15 cellular contexts compared by ENCODE assay signal in genomic region chr15:71333839-71334238, GRCh38.
DNase-seq lines count a peak whose midpoint lies in the region; ATAC-seq and TF ChIP-seq lines count a peak whose summit lies in the region.
"Had no signal": no experiment of that assay in that cellular context is flagged by ENCODE, and none has a peak within 500 bp of the region (broad histone marks: within the 10 kb centered on the region; RNA-seq: fewer than 3 reads in every experiment).

No MANE protein-coding gene starts in this region.

- no peak overlapping the region for H3K23ac ChIP-seq in mesenchymal stem cell (ENCODE audit: low read length in 2 of 2)

- peak overlapping the region; percentile 49 for H3K9ac ChIP-seq in mesenchymal stem cell (ENCODE audit: low read length)
- H3K9ac ChIP-seq: BLaER1 treated with 17β-estradiol and CSF1 and Interleukin-3, amounts not matched to agents 10 nM and 100 nM had no signal

- no peak overlapping the region for H2AFZ ChIP-seq in mesenchymal stem cell (ENCODE audit: low read depth, low read length)

- TF ChIP-seq CTCF in ascending aorta (IDR thresholded peaks at IDR 0.05) = no peak

- no peak overlapping the region for H4K91ac ChIP-seq in mesenchymal stem cell (ENCODE audit: low read length)

- H3K36me3 ChIP-seq in ascending aorta (no peaks in the 10 kb centered on the region), mesenchymal stem cell (ENCODE audit: control insufficient read depth in 1 of 2, insufficient read depth in 2 of 2, low read depth in 1 of 2, low read length in 2 of 2) (peaks cover 0 to 6% of the 10 kb centered on the region in 2 experiments)
- H3K36me3 ChIP-seq: BLaER1 treated with 17β-estradiol and CSF1 and Interleukin-3, amounts not matched to agents 10 nM and 100 nM; ovary had no signal

- H3K4me1 ChIP-seq in ascending aorta (peaks cover 5 to 58% of the 10 kb centered on the region in 2 donors), mesenchymal stem cell (ENCODE audit: control insufficient read depth, insufficient read depth, low read depth, low read length) (peaks cover 15% of the 10 kb centered on the region)
- H3K4me1 ChIP-seq: BLaER1 treated with 17β-estradiol and CSF1 and Interleukin-3, amounts not matched to agents 10 nM and 100 nM had no signal

- H3K27me3 ChIP-seq in ascending aorta (no peaks in the 10 kb centered on the region), mesenchymal stem cell (ENCODE audit: control insufficient read depth in 1 of 2, insufficient read depth in 1 of 2, low read length in 2 of 2) (no peaks in the 10 kb centered on the region)
- H3K27me3 ChIP-seq: BLaER1 treated with 17β-estradiol and CSF1 and Interleukin-3, amounts not matched to agents 10 nM and 100 nM; ovary had no signal

- H4K8ac ChIP-seq in mesenchymal stem cell (ENCODE audit: low read length) = no peak overlapping the region

- no peak overlapping the region for H2BK120ac ChIP-seq in mesenchymal stem cell (ENCODE audit: low read depth, low read length)

- no peak overlapping the region for H2BK15ac ChIP-seq in mesenchymal stem cell (ENCODE audit: low read depth, poor library complexity, severe bottlenecking)

- no peak overlapping the region for H3K18ac ChIP-seq in mesenchymal stem cell (ENCODE audit: low read depth in 1 of 2, low read length in 2 of 2)

- H3K79me1 ChIP-seq in mesenchymal stem cell (replicated peaks; ENCODE audit: low read length, poor library complexity, severe bottlenecking) = peaks cover 2% of the 10 kb centered on the region

- H3K27ac ChIP-seq in ascending aorta (peak overlapping the region; percentile 91 to 92), mesenchymal stem cell (ENCODE audit: low read length, poor library complexity, severe bottlenecking) (peak overlapping the region; percentile 17)
- H3K27ac ChIP-seq: BLaER1 treated with 17β-estradiol and CSF1 and Interleukin-3, amounts not matched to agents 10 nM and 100 nM; ovary; RWPE1 had no signal

- WGBS in mesenchymal stem cell = no CpG with 5 or more reads among the region's 3 CpGs

- no peak overlapping the region for H2AK5ac ChIP-seq in mesenchymal stem cell (ENCODE audit: low read length, severe bottlenecking)

- H3K9me3 ChIP-seq in ascending aorta (no peaks in the 10 kb centered on the region), mesenchymal stem cell (ENCODE audit: control insufficient read depth, low read length) (no peaks in the 10 kb centered on the region)
- H3K9me3 ChIP-seq: BLaER1 treated with 17β-estradiol and CSF1 and Interleukin-3, amounts not matched to agents 10 nM and 100 nM; ovary had no signal

- intact Hi-C loops in ascending aorta (cut with DNase I) = loop anchor here (2.0 to 5.0 kb wide), 2 partner anchors 37 to 103 kb away; no protein-coding TSS in a partner anchor

- DNase-seq in AG08396 (ENCODE audit: low spot score) (peak; percentile 56), HS-27A (ENCODE audit: low read depth) (peak; percentile 46), ascending aorta (ENCODE audit: low spot score in 2 of 2) (no peak), mesenchymal stem cell (peak; percentile 62), hypothalamus (lab: John Stamatoyannopoulos, UW) (no peak), NCI-H748 (lab: John Stamatoyannopoulos, UW; ENCODE audit: unreplicated experiment) (no peak), inferior parietal cortex (ENCODE audit: extremely low spot score) (no peak)
- DNase-seq: activated naive CD8-positive, alpha-beta T cell treated with anti-CD3 and anti-CD28 coated beads, Interleukin-2, amount 10 ng/mL, durations not matched to agents 7 days and 5 days; DND-41; NCI-H1105 treated with DMSO at 0.1 percent for 48 hours; NCI-H345; ovary had no signal

- no peak overlapping the region for H2BK12ac ChIP-seq in mesenchymal stem cell (ENCODE audit: low read length in 2 of 2)

- no peak overlapping the region for H3K4me3 ChIP-seq in ascending aorta
- peak overlapping the region in 1 of 2 experiments; percentile 11 for H3K4me3 ChIP-seq in mesenchymal stem cell (ENCODE audit: insufficient read depth in 1 of 2, low read depth in 1 of 2, low read length in 2 of 2)
- H3K4me3 ChIP-seq: BLaER1 treated with 17β-estradiol and CSF1 and Interleukin-3, amounts not matched to agents 10 nM and 100 nM; ovary had no signal

- H2BK5ac ChIP-seq in mesenchymal stem cell (ENCODE audit: low read depth, low read length, poor library complexity, severe bottlenecking) = no peak overlapping the region

- no peak for ATAC-seq in GM21447 (IDR thresholded peaks at IDR 0.05; ENCODE audit: unreplicated experiment)

- H3K4me2 ChIP-seq in mesenchymal stem cell (ENCODE audit: low read length, poor library complexity, severe bottlenecking) = no peak overlapping the region
- H3K4me2 ChIP-seq: BLaER1 treated with 17β-estradiol and CSF1 and Interleukin-3, amounts not matched to agents 10 nM and 100 nM had no signal

- H3K4ac ChIP-seq in mesenchymal stem cell (ENCODE audit: low read depth in 1 of 2, low read length in 2 of 2) = no peak overlapping the region

- no peak overlapping the region for H3K14ac ChIP-seq in mesenchymal stem cell (ENCODE audit: low read length in 2 of 2)

Comparison
In these comparisons a context has a peak if more than half of its experiments do, and no peak if none do; other contexts are left out.
1. DNase-seq: peak in AG08396 (single experiment), HS-27A (single experiment) and mesenchymal stem cell (single experiment); none in ascending aorta (0 of 2), hypothalamus (0 of 51), NCI-H748 (single experiment) and inferior parietal cortex (single experiment).